ENCODE assay signal across 8 cellular contexts in the genomic region with DNA sequence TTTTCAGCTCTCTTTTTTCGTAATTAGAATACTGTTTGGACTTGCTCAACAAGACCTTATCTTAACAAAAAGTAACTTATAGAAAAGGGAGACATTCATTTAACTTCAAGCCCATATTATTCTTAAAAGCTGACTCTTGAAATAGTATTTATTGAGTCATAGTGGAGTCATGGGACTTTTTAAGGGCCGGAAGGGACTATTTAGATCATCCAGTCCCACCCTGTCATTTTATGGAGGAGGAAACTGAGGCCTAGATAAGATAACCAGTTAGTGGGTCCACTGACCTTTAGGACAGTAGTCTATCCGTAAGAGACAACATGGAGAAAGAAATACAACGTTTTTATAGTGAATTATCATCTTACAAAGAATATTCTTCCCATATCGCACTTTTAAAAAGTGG. TPM values are rescaled to one million over a fixed set of nuclear protein-coding genes. Genes with fewer than 3 reads are reported as not detected.
DNase-seq lines count a peak whose midpoint lies in the region; ATAC-seq, FAIRE-seq and TF ChIP-seq lines count a peak whose summit lies in the region.

No MANE protein-coding gene starts in this region.

- POLR2A ChIA-PET in AG04450 (lab: Yijun Ruan, JAX), result no interaction called here

- DNase-seq in AG04450 (ENCODE audit: low read depth, low spot score), result no peak
- peak; percentile 79 for DNase-seq in bronchial epithelial cell (ENCODE audit: low read depth)
- DNase-seq in DMS 273 (lab: John Stamatoyannopoulos, UW; ENCODE audit: unreplicated experiment), result no peak
- no peak for DNase-seq in GM19238 (ENCODE audit: insufficient read length, low spot score)
- DNase-seq in HTR-8/SVneo (ENCODE audit: insufficient read length, low spot score), result no peak

- H3K36me3 ChIP-seq in KMS-11 (ENCODE audit: insufficient read depth), result no peaks in the 10 kb centered on the region
- H3K36me3 ChIP-seq in bronchial epithelial cell (ENCODE audit: control insufficient read depth, insufficient read depth, low read length), result no peaks in the 10 kb centered on the region
- H3K36me3 ChIP-seq in muscle layer of colon (ENCODE audit: insufficient read depth, low read length), result no peaks in the 10 kb centered on the region

- CTCF ChIA-PET in AG04450 (lab: Charles Lee), result no interaction called here

- H3K27me3 ChIP-seq in AG04450 (ENCODE audit: control insufficient read depth, insufficient read depth, low read length) (no peaks in the 10 kb centered on the region), KMS-11 (ENCODE audit: insufficient read depth, low read depth) (no peaks in the 10 kb centered on the region), bronchial epithelial cell (ENCODE audit: control insufficient read depth, insufficient read depth, low read length) (no peaks in the 10 kb centered on the region), muscle layer of colon (ENCODE audit: control insufficient read depth in 1 of 2, insufficient read depth in 2 of 2, low read length in 2 of 2) (no peaks in the 10 kb centered on the region)

- H3K9ac ChIP-seq in KMS-11, result peak overlapping the region; percentile 84
- H3K9ac ChIP-seq in muscle layer of colon (ENCODE audit: low read length), result peak overlapping the region; percentile 88

- H3K27ac ChIP-seq in AG04450 (ENCODE audit: low read depth, low read length) (no peak overlapping the region), KMS-11 (peak overlapping the region; percentile 85), muscle layer of colon (ENCODE audit: low read depth, low read length) (peak overlapping the region; percentile 94)

- H4K20me1 ChIP-seq in KMS-11 (ENCODE audit: insufficient read depth), result peaks cover 53% of the 10 kb centered on the region

- H3K9me3 ChIP-seq in AG04450 (ENCODE audit: control insufficient read depth, insufficient read depth, low read length) (peaks cover 3% of the 10 kb centered on the region; the same call in 1 of the 2 replicates), muscle layer of colon (ENCODE audit: low read length) (no peaks in the 10 kb centered on the region)

- ATAC-seq in HG02885 (IDR thresholded peaks at IDR 0.05; ENCODE audit: poor library complexity, unreplicated experiment), result no peak

- H3K4me3 ChIP-seq in AG04450 (ENCODE audit: low read depth, low read length) (peak overlapping the region; percentile 86), KMS-11 (IDR thresholded peaks at IDR 0.05; ENCODE audit: insufficient read depth, low read depth, low read length) (peak overlapping the region; percentile 25), bronchial epithelial cell (ENCODE audit: low read depth, low read length) (peak overlapping the region; percentile 89), muscle layer of colon (ENCODE audit: low read depth in 1 of 2, low read length in 2 of 2) (peak overlapping the region; percentile 55 to 91)

- H3K4me2 ChIP-seq in KMS-11, result peak overlapping the region; percentile 96

- TF ChIP-seq CTCF in AG04450 (IDR thresholded peaks at IDR 0.05; ENCODE audit: low read depth, low read length) (no peak), KMS-11 (conservative IDR thresholded peaks at IDR 0.05; ENCODE audit: low read depth, low read length) (no peak), bronchial epithelial cell (IDR thresholded peaks at IDR 0.05; ENCODE audit: insufficient read depth, low read length, severe bottlenecking) (no peak)

- H3K4me1 ChIP-seq in KMS-11 (ENCODE audit: low read depth, poor library complexity, severe bottlenecking) (peaks cover 52% of the 10 kb centered on the region), muscle layer of colon (ENCODE audit: insufficient read depth, low read length) (peaks cover 36% of the 10 kb centered on the region)

- no peak for FAIRE-seq in bronchial epithelial cell (lab: Jason Lieb, UNC)
- FAIRE-seq in HTR-8/SVneo (lab: Jason Lieb, UNC), result no peak

- H3K79me2 ChIP-seq in KMS-11 (ENCODE audit: insufficient read depth, low read depth), result peaks cover 60% of the 10 kb centered on the region

- H2AFZ ChIP-seq in KMS-11 (ENCODE audit: low read depth), result no peak overlapping the region

RNA-seq across cellular contexts. Expression of gene RAP1B, which starts 1.5 kb away (rescaled TPM):
- polyA plus RNA-seq in AG04450 (2011; rRNA removed), result 191 and 278 TPM in 2 replicates
- 54.2 and 96.6 TPM in 2 replicates for polyA minus RNA-seq in AG04450 (2011; rRNA and poly(A)+ RNA removed)
- 175 and 183 TPM in 2 replicates for total RNA-seq in bronchial epithelial cell

Comparison
In these comparisons a context has a peak if more than half of its experiments do, and no peak if none do; other contexts are left out.
1. H3K4me3 ChIP-seq: peak in every context shown above with its lines; median percentile 89 in bronchial epithelial cell; 86 in AG04450; 73 in muscle layer of colon; 25 in KMS-11.